In genomic region chr19:42159942-42160341, GRCh38 we compare ENCODE assay signal across 31 cellular contexts.
"Had no signal": no experiment of that assay in that cellular context is flagged by ENCODE, and none has a peak within 500 bp of the region (broad histone marks: within the 10 kb centered on the region; RNA-seq: fewer than 3 reads in every experiment).

No MANE protein-coding gene starts in this region.

- H3K36me3 ChIP-seq: SJCRH30 had no signal

- H3K9me3 ChIP-seq: SJCRH30 had no signal

- H3K36me3 Mint-ChIP-seq: activated naive CD4-positive, alpha-beta T cell treated with anti-CD3 and anti-CD28 coated beads, Interleukin-2, amount 10 ng/mL, durations not matched to agents 7 days and 5 days; activated naive CD8-positive, alpha-beta T cell treated with anti-CD3 and anti-CD28 coated beads, Interleukin-2, amount 10 ng/mL, durations not matched to agents 7 days and 5 days; brain had no signal

- ATAC-seq: activated CD8-positive, alpha-beta T cell treated with anti-CD3 and anti-CD28 coated beads for 36 hours; activated T-cell treated with anti-CD3 and anti-CD28 coated beads, Interleukin-2, amount 50 U/mL, for 4 hours; Panc1 had no signal

- DNase-seq: activated CD4-positive, alpha-beta T cell treated with anti-CD3 and anti-CD28 coated beads, Interleukin-2, amount 10 ng/mL, durations not matched to agents 24 days and 14 days; activated CD4-positive, alpha-beta T cell treated with anti-CD3 and anti-CD28 coated beads, Interleukin-2, amount 50 U/mL, for 4 hours; activated CD8-positive, alpha-beta T cell treated with anti-CD3 and anti-CD28 coated beads for 36 hours; activated gamma-delta T cell treated with Interleukin-2 at 50 U/mL for 16 hours; activated naive CD4-positive, alpha-beta T cell treated with anti-CD3 and anti-CD28 coated beads, Interleukin-2, amount 10 ng/mL, durations not matched to agents 7 days and 5 days; activated naive CD8-positive, alpha-beta T cell treated with anti-CD3 and anti-CD28 coated beads, Interleukin-2, amount 10 ng/mL, durations not matched to agents 7 days and 5 days; activated T-cell treated with anti-CD3 and anti-CD28 coated beads for 4 hours; activated T-cell treated with anti-CD3 and anti-CD28 coated beads, Interleukin-2, amount 50 U/mL, for 4 hours; amygdala; central memory CD4-positive, alpha-beta T cell; Karpas-422; KBM-7; NCI-H1105; NCI-H1417 treated with DMSO at 0.1 percent for 48 hours; NCI-H1694; NCI-H1930; NCI-H2081 treated with DMSO at 0.1 percent for 48 hours; NCI-H226; NCI-H446 treated with DMSO at 0.1 percent for 48 hours; NCI-H524; NCI-H69; NCI-H82; SHP77; SJCRH30 had no signal

- H3K27ac Mint-ChIP-seq: activated CD4-positive, alpha-beta T cell treated with anti-CD3 and anti-CD28 coated beads, Interleukin-2, amount 10 ng/mL, durations not matched to agents 24 days and 14 days; activated CD8-positive, alpha-beta T cell treated with anti-CD3 and anti-CD28 coated beads for 36 hours; activated naive CD4-positive, alpha-beta T cell treated with anti-CD3 and anti-CD28 coated beads, Interleukin-2, amount 10 ng/mL, durations not matched to agents 7 days and 5 days; activated naive CD8-positive, alpha-beta T cell treated with anti-CD3 and anti-CD28 coated beads, Interleukin-2, amount 10 ng/mL, durations not matched to agents 7 days and 5 days; activated T-helper 1 cell treated with anti-CD3 and anti-CD28 coated beads, Interleukin-12 subunit alpha, Interleukin-12 subunit beta, Interleukin-2, Interleukin-4 antibody, amounts not matched to agents 30 ng/mL and 10 ng/mL and 1 ng/mL, durations not matched to agents 14 hours and 24 hours and 36 hours; IgD-negative memory B cell had no signal

- FAIRE-seq: astrocyte, TTC549 had no signal

- H3K9me3 Mint-ChIP-seq: activated CD4-positive, alpha-beta T cell treated with anti-CD3 and anti-CD28 coated beads, Interleukin-2, amount 10 ng/mL, durations not matched to agents 24 days and 14 days; activated CD8-positive, alpha-beta T cell treated with anti-CD3 and anti-CD28 coated beads for 36 hours; activated naive CD4-positive, alpha-beta T cell treated with anti-CD3 and anti-CD28 coated beads, Interleukin-2, amount 10 ng/mL, durations not matched to agents 7 days and 5 days; activated naive CD8-positive, alpha-beta T cell treated with anti-CD3 and anti-CD28 coated beads, Interleukin-2, amount 10 ng/mL, durations not matched to agents 7 days and 5 days; activated T-cell treated with anti-CD3 and anti-CD28 coated beads, Interleukin-2, amount 50 U/mL, for 4 hours; activated T-helper 1 cell treated with anti-CD3 and anti-CD28 coated beads, Interleukin-12 subunit alpha, Interleukin-12 subunit beta, Interleukin-2, Interleukin-4 antibody, amounts not matched to agents 30 ng/mL and 10 ng/mL and 1 ng/mL, durations not matched to agents 14 hours and 24 hours and 36 hours; brain; IgD-negative memory B cell had no signal

- H3K4me1 ChIP-seq: SJCRH30 had no signal

- H3K4me3 ChIP-seq: SJCRH30, SK-N-MC had no signal

- H3K4me3 Mint-ChIP-seq: activated CD4-positive, alpha-beta T cell treated with anti-CD3 and anti-CD28 coated beads, Interleukin-2, amount 10 ng/mL, durations not matched to agents 24 days and 14 days; activated CD8-positive, alpha-beta T cell treated with anti-CD3 and anti-CD28 coated beads for 36 hours; activated naive CD4-positive, alpha-beta T cell treated with anti-CD3 and anti-CD28 coated beads, Interleukin-2, amount 10 ng/mL, durations not matched to agents 7 days and 5 days; activated naive CD8-positive, alpha-beta T cell treated with anti-CD3 and anti-CD28 coated beads, Interleukin-2, amount 10 ng/mL, durations not matched to agents 7 days and 5 days; activated T-cell treated with anti-CD3 and anti-CD28 coated beads, Interleukin-2, amount 50 U/mL, for 4 hours; activated T-helper 1 cell treated with anti-CD3 and anti-CD28 coated beads, Interleukin-12 subunit alpha, Interleukin-12 subunit beta, Interleukin-2, Interleukin-4 antibody, amounts not matched to agents 30 ng/mL and 10 ng/mL and 1 ng/mL, durations not matched to agents 14 hours and 24 hours and 36 hours; brain; IgD-negative memory B cell had no signal

- H3K27ac ChIP-seq: SJCRH30, SK-N-MC had no signal

- H3K27me3 Mint-ChIP-seq: activated CD8-positive, alpha-beta T cell treated with anti-CD3 and anti-CD28 coated beads for 36 hours; brain had no signal
